Comparison of ENCODE assay signal across 20 cellular contexts in the genomic region with DNA sequence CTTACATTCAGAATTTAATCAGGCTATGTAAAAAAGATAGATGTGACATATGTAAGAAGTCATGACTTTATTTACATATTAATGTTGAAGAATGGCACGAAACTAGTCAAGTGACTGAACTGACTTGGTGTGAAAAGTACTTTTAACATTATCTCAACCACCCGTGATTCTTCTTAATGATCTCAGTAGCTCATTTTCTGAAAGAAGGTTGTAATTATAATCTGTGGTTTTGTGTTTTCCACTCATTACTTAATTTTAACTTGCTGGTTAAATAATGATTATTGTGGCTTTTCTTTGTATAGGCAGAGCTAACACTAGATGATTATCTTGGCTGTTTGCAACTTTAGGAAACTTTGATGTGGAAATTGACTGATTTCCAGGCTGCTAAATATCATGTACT. TPM values are rescaled to one million over a fixed set of nuclear protein-coding genes. Genes with fewer than 3 reads are reported as not detected.
"Had no signal": no experiment of that assay in that cellular context is flagged by ENCODE, and none has a peak within 500 bp of the region (broad histone marks: within the 10 kb centered on the region; RNA-seq: fewer than 3 reads in every experiment).

No MANE protein-coding gene starts in this region.

- H3K4me3 Mint-ChIP-seq: activated CD4-positive, alpha-beta memory T cell treated with anti-CD3 and anti-CD28 coated beads for 36 hours; brain; nephron progenitor cell had no signal

- H3K36me3 Mint-ChIP-seq: activated naive CD4-positive, alpha-beta T cell treated with anti-CD3 and anti-CD28 coated beads, Interleukin-2, amount 50 U/mL, for 72 hours had no signal

- H3K27ac Mint-ChIP-seq: activated CD4-positive, alpha-beta memory T cell treated with anti-CD3 and anti-CD28 coated beads for 36 hours; nephron progenitor cell had no signal

- H3K4me3 ChIP-seq: skin epidermis, transverse colon, vagina had no signal

- H3K4me1 Mint-ChIP-seq: brain, nephron progenitor cell had no signal

- H3K9me3 Mint-ChIP-seq: activated CD4-positive, alpha-beta memory T cell treated with anti-CD3 and anti-CD28 coated beads for 36 hours; activated naive CD4-positive, alpha-beta T cell treated with anti-CD3 and anti-CD28 coated beads, Interleukin-2, amount 50 U/mL, for 72 hours; brain; nephron progenitor cell had no signal

- ATAC-seq: activated naive CD4-positive, alpha-beta T cell treated with anti-CD3 and anti-CD28 coated beads, Interleukin-2, amount 50 U/mL, for 72 hours; right cardiac atrium; stimulated activated naive CD8-positive, alpha-beta T cell treated with anti-CD3 and anti-CD28 coated beads, Interleukin-15, Interleukin-2, amounts not matched to agents 100 U/mL and 50 U/mL, for 24 hours had no signal

- DNase-seq: activated effector memory CD4-positive, alpha-beta T cell treated with Interleukin-2 at 50 U/mL for 16 hours; cortex of kidney; effector CD4-positive, alpha-beta T cell; foreskin melanocyte; head of caudate nucleus; mesendoderm; nephron progenitor cell; occipital lobe; right cardiac atrium; stimulated activated CD4-positive, alpha-beta T cell treated with anti-CD3 and anti-CD28 coated beads, Interleukin-4, amount 100 ng/mL, for 24 hours; stimulated activated naive CD8-positive, alpha-beta T cell treated with anti-CD3 and anti-CD28 coated beads, Interleukin-15, Interleukin-2, amounts not matched to agents 100 U/mL and 50 U/mL, for 24 hours; transverse colon had no signal

- H3K27me3 Mint-ChIP-seq: activated CD4-positive, alpha-beta memory T cell treated with anti-CD3 and anti-CD28 coated beads for 36 hours; brain had no signal

RNA-seq across cellular contexts. Expression of gene KCNJ13, which starts 18.5 kb away (rescaled TPM):
- total RNA-seq: activated CD4-positive, alpha-beta memory T cell treated with anti-CD3 and anti-CD28 coated beads for 36 hours; activated naive CD4-positive, alpha-beta T cell treated with anti-CD3 and anti-CD28 coated beads, Interleukin-2, amount 50 U/mL, for 72 hours; fibroblast of lung; posterior vena cava; right cardiac atrium; T-helper 2 cell treated with Interferon-gamma antibody and Interleukin-4, amounts not matched to agents 100 ng/mL and 5 ng/mL, for 36 hours; transverse colon; vagina had no signal
